Comparison of ENCODE assay signal across 25 cellular contexts in genomic region chr15:99902248-99902647, GRCh38.
A peak's percentile ranks its signal among the peaks of the same experiment; 100 is the strongest.
DNase-seq lines count a peak whose midpoint lies in the region; ATAC-seq, FAIRE-seq and TF ChIP-seq lines count a peak whose summit lies in the region.
"Had no signal": no experiment of that assay in that cellular context is flagged by ENCODE, and none has a peak within 500 bp of the region (broad histone marks: within the 10 kb centered on the region; RNA-seq: fewer than 3 reads in every experiment).

No MANE protein-coding gene starts in this region.

- TF ChIP-seq RAD21 in A549 (conservative IDR thresholded peaks at IDR 0.05 in 1 of 2, IDR thresholded peaks at IDR 0.05 in 1 of 2): no peak
- TF ChIP-seq RAD21 in K562 (CRISPR knock-in tag; conservative IDR thresholded peaks at IDR 0.05 in 1 of 2, IDR thresholded peaks at IDR 0.05 in 1 of 2): no peak

- BruUV-seq in K562 (replicated peaks; lab: Mats Ljungman, UMichigan): no TSS peak

- in situ Hi-C loops in K562 (cut with MboI): no loop called here

- H3K4me1 ChIP-seq in A549: no peaks in the 10 kb centered on the region
- H3K4me1 ChIP-seq in K562 (replicated peaks in 1 of 2; ENCODE audit: control insufficient read depth in 2 of 2, insufficient read depth in 2 of 2, low read length in 2 of 2): no peaks in the 10 kb centered on the region
- H3K4me1 ChIP-seq: BE2C had no signal

- H3K27ac Mint-ChIP-seq in activated T-cell treated with anti-CD3 and anti-CD28 coated beads, Interleukin-2, amount 50 U/mL, for 72 hours: peak overlapping the region; percentile 56
- no peak overlapping the region for H3K27ac Mint-ChIP-seq in activated T-cell treated with anti-CD3 and anti-CD28 coated beads, Interleukin-2, amount 50 U/mL, for 24 hours
- no peak overlapping the region for H3K27ac Mint-ChIP-seq in osteocyte (ENCODE audit: unreplicated experiment)
- H3K27ac Mint-ChIP-seq: CD14-positive monocyte; CD4-positive, alpha-beta memory T cell; CD4-positive, CD25-positive, alpha-beta regulatory T cell; CD8-positive, alpha-beta memory T cell had no signal

- POLR2A ChIA-PET in A549 (lab: Yijun Ruan, JAX) (no interaction called here), K562 (lab: Yijun Ruan, JAX) (no interaction called here)

- CTCF ChIA-PET in A549 (lab: Yijun Ruan, JAX): interaction anchor here (1.4 kb wide), 1 partner anchor 629 kb away, joined by 3 read pairs; no protein-coding TSS in a partner anchor
- CTCF ChIA-PET in K562 (lab: Yijun Ruan, JAX; ENCODE audit: low intra/inter-chr PET ratio): no interaction called here

- H3K9ac ChIP-seq in K562 (ENCODE audit: insufficient read depth in 1 of 2, low read depth in 2 of 2, low read length in 2 of 2): no peak overlapping the region
- H3K9ac ChIP-seq: BLaER1 had no signal

- peaks cover 7% of the 10 kb centered on the region for H3K4me1 Mint-ChIP-seq in activated T-cell treated with anti-CD3 and anti-CD28 coated beads, Interleukin-2, amount 50 U/mL, for 72 hours (ENCODE audit: low read depth)
- H3K4me1 Mint-ChIP-seq in activated T-cell treated with anti-CD3 and anti-CD28 coated beads, Interleukin-2, amount 50 U/mL, for 24 hours (ENCODE audit: low read depth): no peaks in the 10 kb centered on the region
- H3K4me1 Mint-ChIP-seq in osteocyte (ENCODE audit: unreplicated experiment): no peaks in the 10 kb centered on the region
- H3K4me1 Mint-ChIP-seq: CD14-positive monocyte; CD4-positive, alpha-beta memory T cell; CD4-positive, CD25-positive, alpha-beta regulatory T cell; CD8-positive, alpha-beta memory T cell had no signal

- intact Hi-C loops in K562 (cut with micrococcal nuclease): no loop called here

- H3K36me3 ChIP-seq in K562 (ENCODE audit: control insufficient read depth, insufficient read depth, low read length): no peaks in the 10 kb centered on the region
- H3K36me3 ChIP-seq: BE2C, BLaER1 had no signal

- no peak overlapping the region for H2AFZ ChIP-seq in K562 (ENCODE audit: low read depth, low read length)

- 0% methylated on average over 1 of the region's 1 CpG for WGBS in A549 (ENCODE audit: missing lambda C conversion rate)
- 7% methylated on average over 1 of the region's 1 CpG for WGBS in K562 (ENCODE audit: insufficient coverage, low coverage, missing lambda C conversion rate)

- TF ChIP-seq POLR2A in A549 (IDR thresholded peaks at IDR 0.05; ENCODE audit: low read length): no peak
- no peak for TF ChIP-seq POLR2A in K562 (conservative IDR thresholded peaks at IDR 0.05)

- no peaks in the 10 kb centered on the region for H3K27me3 ChIP-seq in K562 (ENCODE audit: control insufficient read depth in 2 of 2, insufficient read depth in 2 of 2, low read length in 2 of 2)
- H3K27me3 ChIP-seq: BE2C, BLaER1 had no signal

- no peak overlapping the region for H3K4me3 Mint-ChIP-seq in activated T-cell treated with anti-CD3 and anti-CD28 coated beads, Interleukin-2, amount 50 U/mL, for 72 hours
- H3K4me3 Mint-ChIP-seq in activated T-cell treated with anti-CD3 and anti-CD28 coated beads, Interleukin-2, amount 50 U/mL, for 24 hours: no peak overlapping the region
- no peak overlapping the region for H3K4me3 Mint-ChIP-seq in osteocyte (ENCODE audit: unreplicated experiment)
- H3K4me3 Mint-ChIP-seq: CD14-positive monocyte; CD4-positive, alpha-beta memory T cell; CD4-positive, CD25-positive, alpha-beta regulatory T cell; CD8-positive, alpha-beta memory T cell had no signal

- no peaks in the 10 kb centered on the region for H3K9me3 ChIP-seq in A549
- H3K9me3 ChIP-seq in K562 (replicated peaks; ENCODE audit: control insufficient read depth, insufficient read depth, low read depth, low read length): no peaks in the 10 kb centered on the region
- H3K9me3 ChIP-seq: BE2C had no signal

- ATAC-seq in activated T-cell treated with anti-CD3 and anti-CD28 coated beads, Interleukin-2, amount 50 U/mL, for 72 hours (replicated peaks in 1 of 2): no peak
- ATAC-seq in A549 (no peak), K562 (no peak), HG03280 (IDR thresholded peaks at IDR 0.05; ENCODE audit: unreplicated experiment) (no peak)
- ATAC-seq: GM12878 had no signal

- FAIRE-seq in A549 (lab: Jason Lieb, UNC): peak; percentile 74
- no peak for FAIRE-seq in K562 (lab: Jason Lieb, UNC)
- FAIRE-seq: GM18507 had no signal

- no peak overlapping the region for H3K4me3 ChIP-seq in A549
- no peak overlapping the region for H3K4me3 ChIP-seq in K562
- H3K4me3 ChIP-seq: BLaER1, GM12878 had no signal

- H3K27me3 Mint-ChIP-seq in activated T-cell treated with anti-CD3 and anti-CD28 coated beads, Interleukin-2, amount 50 U/mL, for 72 hours (ENCODE audit: low read depth): no peaks in the 10 kb centered on the region
- H3K27me3 Mint-ChIP-seq in activated T-cell treated with anti-CD3 and anti-CD28 coated beads, Interleukin-2, amount 50 U/mL, for 24 hours: no peaks in the 10 kb centered on the region
- H3K27me3 Mint-ChIP-seq in osteocyte (ENCODE audit: unreplicated experiment): peaks cover 9% of the 10 kb centered on the region
- H3K27me3 Mint-ChIP-seq: CD4-positive, alpha-beta memory T cell had no signal

- TF ChIP-seq EP300 in A549 (IDR thresholded peaks at IDR 0.05) (no peak), K562 (IDR thresholded peaks at IDR 0.05; ENCODE audit: low read length) (no peak)

- H3K79me2 ChIP-seq in K562 (ENCODE audit: control insufficient read depth, insufficient read depth, low read length): no peaks in the 10 kb centered on the region

- H3K4me2 ChIP-seq in A549 (no peak overlapping the region), K562 (ENCODE audit: insufficient read depth, low read length) (no peak overlapping the region)
- H3K4me2 ChIP-seq: BLaER1 had no signal

- H3K9me3 Mint-ChIP-seq in activated T-cell treated with anti-CD3 and anti-CD28 coated beads, Interleukin-2, amount 50 U/mL, for 72 hours: peaks cover 5 to 6% of the 10 kb centered on the region in 2 donors
- peaks cover 6% of the 10 kb centered on the region for H3K9me3 Mint-ChIP-seq in activated T-cell treated with anti-CD3 and anti-CD28 coated beads, Interleukin-2, amount 50 U/mL, for 24 hours
- H3K9me3 Mint-ChIP-seq in osteocyte (ENCODE audit: unreplicated experiment): peaks cover 7% of the 10 kb centered on the region
- H3K9me3 Mint-ChIP-seq: CD8-positive, alpha-beta memory T cell had no signal

- TF ChIP-seq CTCF in A549 (IDR thresholded peaks at IDR 0.05) (no peak), K562 (IDR thresholded peaks at IDR 0.05 in 2 of 3, conservative IDR thresholded peaks at IDR 0.05 in 1 of 3; ENCODE audit: insufficient read depth in 2 of 3, low read depth in 1 of 3, low read length in 3 of 3) (no peak), osteocyte (IDR thresholded peaks at IDR 0.05) (no peak)

- H3K9me1 ChIP-seq in K562 (ENCODE audit: control insufficient read depth, insufficient read depth, low read length): no peaks in the 10 kb centered on the region

- peaks cover 0 to 6% of the 10 kb centered on the region in 2 donors for H3K36me3 Mint-ChIP-seq in activated T-cell treated with anti-CD3 and anti-CD28 coated beads, Interleukin-2, amount 50 U/mL, for 72 hours (ENCODE audit: insufficient read depth in 2 of 2)
- H3K36me3 Mint-ChIP-seq in activated T-cell treated with anti-CD3 and anti-CD28 coated beads, Interleukin-2, amount 50 U/mL, for 24 hours (ENCODE audit: low read depth): no peaks in the 10 kb centered on the region
- peaks cover 2% of the 10 kb centered on the region for H3K36me3 Mint-ChIP-seq in osteocyte (ENCODE audit: unreplicated experiment)
- H3K36me3 Mint-ChIP-seq: CD14-positive monocyte; CD4-positive, CD25-positive, alpha-beta regulatory T cell had no signal

- H4K20me1 ChIP-seq in K562 (replicated peaks; ENCODE audit: control insufficient read depth, insufficient read depth, low read length): no peaks in the 10 kb centered on the region
- H4K20me1 ChIP-seq: BLaER1 had no signal

- H3K27ac ChIP-seq in A549 (no peak overlapping the region), K562 (ENCODE audit: extremely low read depth, low read depth, low read length) (no peak overlapping the region)
- H3K27ac ChIP-seq: 22Rv1, BLaER1 had no signal

- no peak for DNase-seq in activated T-cell treated with anti-CD3 and anti-CD28 coated beads, Interleukin-2, amount 50 U/mL, for 72 hours
- no peak for DNase-seq in activated T-cell treated with anti-CD3 and anti-CD28 coated beads, Interleukin-2, amount 50 U/mL, for 24 hours
- DNase-seq in A549 (ENCODE audit: low read depth in 1 of 2, low spot score in 1 of 2) (no peak), K562 (ENCODE audit: extremely low read depth in 1 of 4, low spot score in 3 of 4) (no peak), osteocyte (ENCODE audit: extremely low spot score, unreplicated experiment) (no peak)
- DNase-seq: ACHN; BE2C; C1 segment of cervical spinal cord; CD4-positive, alpha-beta memory T cell; CD4-positive, CD25-positive, alpha-beta regulatory T cell; CD8-positive, alpha-beta memory T cell; COR-L47; DMS 273 treated with DMSO at 0.1 percent for 48 hours; DMS153; DMS53; DMS79; DND-41; EL; GDM1 had no signal

TF ChIP-seq in A549, 52 proteins besides CTCF, POLR2A, EP300 and RAD21:
- TF ChIP-seq SREBF2 (IDR thresholded peaks at IDR 0.05) (no peak), MAFK (IDR thresholded peaks at IDR 0.05; ENCODE audit: partially characterized antibody) (peak; percentile 72)

TF ChIP-seq in K562, 482 proteins besides CTCF, POLR2A, EP300 and RAD21:
- TF ChIP-seq ZNF316 (IDR thresholded peaks at IDR 0.05): peak; percentile 68; the same call in 1 of the 2 replicates
- TF ChIP-seq TARDBP (IDR thresholded peaks at IDR 0.05): no peak
- peak; percentile 35; the same call in 1 of the 2 replicates for TF ChIP-seq C11orf30 (IDR thresholded peaks at IDR 0.05; ENCODE audit: low read depth)
- TF ChIP-seq XRCC5 (IDR thresholded peaks at IDR 0.05; ENCODE audit: low read depth, low read length): no peak
- no peak for TF ChIP-seq FOS (IDR thresholded peaks at IDR 0.05; ENCODE audit: extremely low read depth, insufficient read length)
